Comparison of ENCODE assay signal across 1 cellular context in the genomic region with DNA sequence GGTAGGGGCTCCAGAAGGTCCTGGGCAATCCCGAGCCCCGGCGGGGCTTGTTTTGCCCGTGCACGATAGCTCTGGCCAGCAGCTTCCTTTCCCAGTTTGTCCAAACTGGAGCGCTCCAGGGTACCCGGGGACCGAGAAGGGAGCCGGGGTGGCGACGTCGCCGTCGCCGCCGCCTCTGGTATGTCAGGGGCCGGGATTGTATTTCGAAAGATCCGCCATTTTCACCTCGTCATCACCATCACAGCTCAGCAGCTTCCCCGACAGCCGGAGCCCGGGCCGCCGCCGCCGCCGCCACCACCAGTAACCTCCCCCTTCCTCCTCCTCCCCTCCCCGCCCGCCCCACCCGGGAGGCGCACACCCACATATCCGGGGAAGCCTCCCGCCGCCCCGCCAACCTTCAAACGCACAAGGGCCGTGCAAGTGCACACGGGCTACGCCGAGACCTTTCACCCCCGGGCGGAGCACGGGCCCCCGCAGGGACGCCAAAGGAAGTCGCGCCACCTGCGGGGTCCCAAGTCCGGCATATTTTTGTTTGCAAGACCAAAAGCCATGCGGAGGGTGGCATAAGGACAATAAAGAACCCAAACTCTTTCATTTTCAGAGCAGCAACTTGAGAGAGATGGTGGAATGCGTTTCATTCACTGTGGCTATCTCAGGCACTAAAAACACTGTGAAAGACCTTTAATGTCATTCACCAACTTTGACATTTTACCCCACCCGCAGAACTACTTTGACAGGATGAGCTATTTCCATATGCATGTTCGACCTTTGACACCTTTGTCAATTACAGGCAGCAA.
TF ChIP-seq lines count a peak whose summit lies in the region.

TSS of gene LIN54 (minus strand) at position 302 of the 797 bp plus-strand sequence. CDS start 25,979 bp downstream, outside the sequence.

TF ChIP-seq in K562, 482 proteins besides CTCF, POLR2A, EP300 and RAD21 (continued from another document and continues in another):
- TF ChIP-seq ZFX (CRISPR knock-in tag; IDR thresholded peaks at IDR 0.05) (0 out of 2 replicates have a peak, but pooled peaks have one; percentile 9), GABPB2 (CRISPR knock-in tag; conservative IDR thresholded peaks at IDR 0.05) (no peak), ZNF444 (CRISPR knock-in tag; IDR thresholded peaks at IDR 0.05) (no peak), NONO (IDR thresholded peaks at IDR 0.05; ENCODE audit: low read depth in 2 of 2, low read length in 1 of 2) (no peak), RBM14 (IDR thresholded peaks at IDR 0.05; ENCODE audit: borderline replicate concordance, insufficient read depth, low read depth, low read length) (no peak), FOXM1 (IDR thresholded peaks at IDR 0.05; ENCODE audit: low read depth) (no peak), FOXM1 (CRISPR knock-in tag; IDR thresholded peaks at IDR 0.05; ENCODE audit: low read depth) (no peak), ZNF143 (CRISPR knock-in tag; IDR thresholded peaks at IDR 0.05) (no peak), MAZ (CRISPR knock-in tag; conservative IDR thresholded peaks at IDR 0.05 in 1 of 2, IDR thresholded peaks at IDR 0.05 in 1 of 2) (peak; percentile 75 to 91), ARHGAP35 (IDR thresholded peaks at IDR 0.05; ENCODE audit: partially characterized antibody) (no peak), ATF3 (IDR thresholded peaks at IDR 0.05) (0 out of 2 replicates have a peak, but pooled peaks have one; percentile 27), ATF3 (CRISPR knock-in tag; conservative IDR thresholded peaks at IDR 0.05) (no peak), TBL1XR1 (IDR thresholded peaks at IDR 0.05; ENCODE audit: low read length in 2 of 2) (no peak), PHB2 (IDR thresholded peaks at IDR 0.05; ENCODE audit: low read depth) (no peak), ZNF778 (CRISPR knock-in tag; IDR thresholded peaks at IDR 0.05) (no peak), RBFOX2 (IDR thresholded peaks at IDR 0.05; ENCODE audit: low read depth, low read length) (peak; percentile 78), ARID2 (IDR thresholded peaks at IDR 0.05) (no peak), ZNF121 (CRISPR knock-in tag; conservative IDR thresholded peaks at IDR 0.05) (no peak), ZNF77 (CRISPR knock-in tag; IDR thresholded peaks at IDR 0.05) (no peak), MTA1 (IDR thresholded peaks at IDR 0.05; ENCODE audit: borderline replicate concordance) (no peak), PML (IDR thresholded peaks at IDR 0.05; ENCODE audit: low read length) (no peak), NR2F6 (CRISPR knock-in tag; IDR thresholded peaks at IDR 0.05) (no peak), IRF9 (tag; IDR thresholded peaks at IDR 0.05) (no peak), ZNF512 (tag; IDR thresholded peaks at IDR 0.05) (no peak), ZNF253 (CRISPR knock-in tag; conservative IDR thresholded peaks at IDR 0.05) (no peak), ZNF431 (CRISPR knock-in tag; IDR thresholded peaks at IDR 0.05) (no peak), RFX7 (CRISPR knock-in tag; IDR thresholded peaks at IDR 0.05) (no peak), ZBTB8A (IDR thresholded peaks at IDR 0.05; ENCODE audit: partially characterized antibody) (no peak), KDM2B (CRISPR knock-in tag; IDR thresholded peaks at IDR 0.05) (no peak), SAP30 (IDR thresholded peaks at IDR 0.05; ENCODE audit: borderline replicate concordance, insufficient read depth, low read depth, low read length, poor library complexity, severe bottlenecking) (no peak), MGA (IDR thresholded peaks at IDR 0.05) (no peak), POLR3A (IDR thresholded peaks at IDR 0.05; ENCODE audit: borderline replicate concordance, extremely low read depth, insufficient read depth, insufficient read length) (no peak)
- TF ChIP-seq, protein P1, sequence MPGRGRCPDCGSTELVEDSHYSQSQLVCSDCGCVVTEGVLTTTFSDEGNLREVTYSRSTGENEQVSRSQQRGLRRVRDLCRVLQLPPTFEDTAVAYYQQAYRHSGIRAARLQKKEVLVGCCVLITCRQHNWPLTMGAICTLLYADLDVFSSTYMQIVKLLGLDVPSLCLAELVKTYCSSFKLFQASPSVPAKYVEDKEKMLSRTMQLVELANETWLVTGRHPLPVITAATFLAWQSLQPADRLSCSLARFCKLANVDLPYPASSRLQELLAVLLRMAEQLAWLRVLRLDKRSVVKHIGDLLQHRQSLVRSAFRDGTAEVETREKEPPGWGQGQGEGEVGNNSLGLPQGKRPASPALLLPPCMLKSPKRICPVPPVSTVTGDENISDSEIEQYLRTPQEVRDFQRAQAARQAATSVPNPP (IDR thresholded peaks at IDR 0.05; ENCODE audit: borderline replicate concordance, insufficient read depth, insufficient read length), result no peak
- TF ChIP-seq, protein P2, sequence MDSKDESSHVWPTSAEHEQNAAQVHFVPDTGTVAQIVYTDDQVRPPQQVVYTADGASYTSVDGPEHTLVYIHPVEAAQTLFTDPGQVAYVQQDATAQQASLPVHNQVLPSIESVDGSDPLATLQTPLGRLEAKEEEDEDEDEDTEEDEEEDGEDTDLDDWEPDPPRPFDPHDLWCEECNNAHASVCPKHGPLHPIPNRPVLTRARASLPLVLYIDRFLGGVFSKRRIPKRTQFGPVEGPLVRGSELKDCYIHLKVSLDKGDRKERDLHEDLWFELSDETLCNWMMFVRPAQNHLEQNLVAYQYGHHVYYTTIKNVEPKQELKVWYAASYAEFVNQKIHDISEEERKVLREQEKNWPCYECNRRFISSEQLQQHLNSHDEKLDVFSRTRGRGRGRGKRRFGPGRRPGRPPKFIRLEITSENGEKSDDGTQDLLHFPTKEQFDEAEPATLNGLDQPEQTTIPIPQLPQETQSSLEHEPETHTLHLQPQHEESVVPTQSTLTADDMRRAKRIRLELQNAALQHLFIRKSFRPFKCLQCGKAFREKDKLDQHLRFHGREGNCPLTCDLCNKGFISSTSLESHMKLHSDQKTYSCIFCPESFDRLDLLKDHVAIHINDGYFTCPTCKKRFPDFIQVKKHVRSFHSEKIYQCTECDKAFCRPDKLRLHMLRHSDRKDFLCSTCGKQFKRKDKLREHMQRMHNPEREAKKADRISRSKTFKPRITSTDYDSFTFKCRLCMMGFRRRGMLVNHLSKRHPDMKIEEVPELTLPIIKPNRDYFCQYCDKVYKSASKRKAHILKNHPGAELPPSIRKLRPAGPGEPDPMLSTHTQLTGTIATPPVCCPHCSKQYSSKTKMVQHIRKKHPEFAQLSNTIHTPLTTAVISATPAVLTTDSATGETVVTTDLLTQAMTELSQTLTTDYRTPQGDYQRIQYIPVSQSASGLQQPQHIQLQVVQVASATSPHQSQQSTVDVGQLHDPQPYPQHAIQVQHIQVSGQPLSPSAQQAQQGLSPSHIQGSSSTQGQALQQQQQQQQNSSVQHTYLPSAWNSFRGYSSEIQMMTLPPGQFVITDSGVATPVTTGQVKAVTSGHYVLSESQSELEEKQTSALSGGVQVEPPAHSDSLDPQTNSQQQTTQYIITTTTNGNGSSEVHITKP (IDR thresholded peaks at IDR 0.05; ENCODE audit: partially characterized antibody), result peak; percentile 16
- TF ChIP-seq, protein P3, sequence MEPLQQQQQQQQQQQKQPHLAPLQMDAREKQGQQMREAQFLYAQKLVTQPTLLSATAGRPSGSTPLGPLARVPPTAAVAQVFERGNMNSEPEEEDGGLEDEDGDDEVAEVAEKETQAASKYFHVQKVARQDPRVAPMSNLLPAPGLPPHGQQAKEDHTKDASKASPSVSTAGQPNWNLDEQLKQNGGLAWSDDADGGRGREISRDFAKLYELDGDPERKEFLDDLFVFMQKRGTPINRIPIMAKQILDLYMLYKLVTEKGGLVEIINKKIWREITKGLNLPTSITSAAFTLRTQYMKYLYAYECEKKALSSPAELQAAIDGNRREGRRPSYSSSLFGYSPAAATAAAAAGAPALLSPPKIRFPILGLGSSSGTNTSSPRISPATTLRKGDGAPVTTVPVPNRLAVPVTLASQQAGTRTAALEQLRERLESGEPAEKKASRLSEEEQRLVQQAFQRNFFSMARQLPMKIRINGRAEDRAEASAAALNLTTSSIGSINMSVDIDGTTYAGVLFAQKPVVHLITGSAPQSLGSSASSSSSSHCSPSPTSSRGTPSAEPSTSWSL (CRISPR knock-in tag; IDR thresholded peaks at IDR 0.05; ENCODE audit: borderline replicate concordance), result no peak
